In the genomic region with DNA sequence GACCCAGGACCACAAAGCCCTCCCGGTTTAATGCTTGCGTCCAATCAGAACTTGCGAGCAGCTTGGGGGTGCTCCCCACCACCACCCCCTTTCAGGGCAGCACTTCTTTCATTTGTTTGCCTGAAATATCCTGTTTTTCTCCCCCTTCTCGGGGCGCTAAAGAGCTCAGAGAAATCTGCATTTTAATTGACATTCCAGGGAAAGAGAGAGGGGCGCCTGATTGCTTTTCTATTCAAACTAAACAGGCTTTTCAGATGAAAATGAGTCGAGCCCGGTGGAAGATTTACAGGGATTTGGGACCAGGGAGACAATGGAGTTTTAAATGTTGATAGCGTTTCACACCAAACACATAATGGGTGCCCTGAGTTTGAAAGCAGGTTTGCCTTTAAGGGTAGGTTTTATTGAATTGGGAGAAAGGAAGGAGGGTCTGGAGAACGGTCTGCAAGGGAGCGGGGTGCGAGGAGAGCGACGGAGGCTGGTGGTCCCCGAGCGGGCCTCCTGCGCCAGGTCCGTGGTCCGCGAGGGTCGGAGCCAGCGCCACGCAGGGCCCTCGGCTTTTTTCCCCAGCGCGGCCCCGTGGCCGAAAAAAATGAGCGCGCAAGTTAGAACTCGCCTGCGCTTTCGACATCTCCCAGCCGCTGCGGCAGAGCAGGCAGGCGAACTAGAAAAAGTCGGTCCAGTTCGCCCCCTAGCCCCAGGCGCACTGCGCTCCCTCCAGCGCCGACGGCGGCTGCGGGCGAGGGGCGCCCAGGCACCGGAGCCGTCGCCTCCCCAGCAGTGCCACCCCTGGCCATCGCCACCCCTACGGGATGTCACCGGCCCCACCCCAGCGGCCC, we compare ENCODE assay signal across 9 cellular contexts. TPM values are rescaled to one million over a fixed set of nuclear protein-coding genes. Genes with fewer than 3 reads are reported as not detected.
DNase-seq lines count a peak whose midpoint lies in the region; ATAC-seq and TF ChIP-seq lines count a peak whose summit lies in the region.
"Had no signal": no experiment of that assay in that cellular context is flagged by ENCODE, and none has a peak within 500 bp of the region (broad histone marks: within the 10 kb centered on the region; RNA-seq: fewer than 3 reads in every experiment).

No MANE protein-coding gene starts in this region.

- no peak overlapping the region for H3K27ac Mint-ChIP-seq in natural killer cell treated with Interleukin-12 subunit alpha and Interleukin-12 subunit beta and Interleukin-15 and Interleukin-18, amount 100 ng/mL, for 72 hours

- H3K4me3 ChIP-seq in fibroblast of villous mesenchyme (ENCODE audit: low read depth, low read length) = peak overlapping the region; percentile 54

- peaks cover 5% of the 10 kb centered on the region for H3K36me3 Mint-ChIP-seq in natural killer cell treated with Interleukin-12 subunit alpha and Interleukin-12 subunit beta and Interleukin-15 and Interleukin-18, amount 100 ng/mL, for 72 hours

- TF ChIP-seq CTCF in fibroblast of villous mesenchyme (IDR thresholded peaks at IDR 0.05; ENCODE audit: insufficient read depth, low read depth, low read length) = no peak

- H3K9me3 Mint-ChIP-seq in natural killer cell treated with Interleukin-12 subunit alpha and Interleukin-12 subunit beta and Interleukin-15 and Interleukin-18, amount 100 ng/mL, for 72 hours = no peaks in the 10 kb centered on the region
- H3K9me3 Mint-ChIP-seq: activated T-cell treated with anti-CD3 and anti-CD28 coated beads, Interleukin-2, amount 50 U/mL, for 4 hours had no signal

- peaks cover 3 to 5% of the 10 kb centered on the region in 2 donors for H3K4me1 Mint-ChIP-seq in natural killer cell treated with Interleukin-12 subunit alpha and Interleukin-12 subunit beta and Interleukin-15 and Interleukin-18, amount 100 ng/mL, for 72 hours (ENCODE audit: low read depth in 2 of 2)

- peaks cover 42 to 63% of the 10 kb centered on the region in 2 donors for H3K27me3 Mint-ChIP-seq in natural killer cell treated with Interleukin-12 subunit alpha and Interleukin-12 subunit beta and Interleukin-15 and Interleukin-18, amount 100 ng/mL, for 72 hours

- DNase-seq in C1 segment of cervical spinal cord (lab: John Stamatoyannopoulos, UW) = peak in 9 of 14 donors; percentile 47 to 80 (median 68)
- peak; percentile 78 for DNase-seq in NCI-H2227 (lab: John Stamatoyannopoulos, UW; ENCODE audit: unreplicated experiment)
- peak; percentile 18 for DNase-seq in fibroblast of villous mesenchyme (ENCODE audit: low read depth)
- no peak for DNase-seq in natural killer cell treated with Interleukin-12 subunit alpha and Interleukin-12 subunit beta and Interleukin-15 and Interleukin-18, amount 100 ng/mL, for 72 hours (ENCODE audit: low spot score)
- DNase-seq in amniotic stem cell (lab: John Stamatoyannopoulos, UW) = no peak
- no peak for DNase-seq in NCI-H1436 treated with DMSO at 0.1 percent for 48 hours (lab: John Stamatoyannopoulos, UW)
- DNase-seq: activated T-cell treated with anti-CD3 and anti-CD28 coated beads, Interleukin-2, amount 50 U/mL, for 4 hours had no signal

- ATAC-seq in natural killer cell treated with Interleukin-12 subunit alpha and Interleukin-12 subunit beta and Interleukin-15 and Interleukin-18, amount 100 ng/mL, for 72 hours = no peak
- ATAC-seq in HG02678 (IDR thresholded peaks at IDR 0.05; ENCODE audit: unreplicated experiment) (no peak), GM18873 (IDR thresholded peaks at IDR 0.05; ENCODE audit: low FRiP score, unreplicated experiment) (no peak)

- H3K4me3 Mint-ChIP-seq in natural killer cell treated with Interleukin-12 subunit alpha and Interleukin-12 subunit beta and Interleukin-15 and Interleukin-18, amount 100 ng/mL, for 72 hours = peak overlapping the region; percentile 63
- H3K4me3 Mint-ChIP-seq: activated T-cell treated with anti-CD3 and anti-CD28 coated beads, Interleukin-2, amount 50 U/mL, for 4 hours had no signal

RNA-seq across cellular contexts. Expression of a gene that starts 1.4 kb away (rescaled TPM):
- 0.32 and 0.86 TPM in 2 replicates for total RNA-seq in fibroblast of villous mesenchyme
- total RNA-seq in natural killer cell treated with Interleukin-12 subunit alpha and Interleukin-12 subunit beta and Interleukin-15 and Interleukin-18, amount 100 ng/mL, for 72 hours = under 1 TPM in 1 of 2 donors, not detected in 1; 0.73 TPM

Comparison
In these comparisons a context has a peak if more than half of its experiments do, and no peak if none do; other contexts are left out.
1. DNase-seq: peak in C1 segment of cervical spinal cord (9 of 14), NCI-H2227 (single experiment) and fibroblast of villous mesenchyme (single experiment); none in natural killer cell treated with Interleukin-12 subunit alpha and Interleukin-12 subunit beta and Interleukin-15 and Interleukin-18, amount 100 ng/mL, for 72 hours (single experiment), amniotic stem cell (single experiment) and NCI-H1436 treated with DMSO at 0.1 percent for 48 hours (single experiment).